ENCODE assay signal across 18 cellular contexts in genomic region chrX:107978080-107978479, GRCh38. TPM values are rescaled to one million over a fixed set of nuclear protein-coding genes. Genes with fewer than 3 reads are reported as not detected.
A peak's percentile ranks its signal among the peaks of the same experiment; 100 is the strongest.
DNase-seq lines count a peak whose midpoint lies in the region; ATAC-seq and TF ChIP-seq lines count a peak whose summit lies in the region.
"Had no signal": no experiment of that assay in that cellular context is flagged by ENCODE, and none has a peak within 500 bp of the region (broad histone marks: within the 10 kb centered on the region; RNA-seq: fewer than 3 reads in every experiment).

No MANE protein-coding gene starts in this region.

- intact Hi-C loops in MCF 10A (cut with micrococcal nuclease) = loop anchor here (1.0 to 10.0 kb wide), 2 partner anchors 94 to 303 kb away; no protein-coding TSS in a partner anchor
- intact Hi-C loops in mammary epithelial cell (cut with micrococcal nuclease) = loop anchor here (1.0 kb wide), 1 partner anchor 94 kb away; no protein-coding TSS in a partner anchor

- H3K4me1 ChIP-seq in mammary epithelial cell (ENCODE audit: insufficient read depth, low read length) = no peaks in the 10 kb centered on the region
- no peaks in the 10 kb centered on the region for H3K4me1 ChIP-seq in osteoblast (ENCODE audit: insufficient read depth, low read length)
- H3K4me1 ChIP-seq: A549; BE2C; BLaER1 treated with 17β-estradiol and CSF1 and Interleukin-3, amounts not matched to agents 10 nM and 100 nM had no signal

- H4K20me1 ChIP-seq in mammary epithelial cell (ENCODE audit: insufficient read depth, low read length) = no peaks in the 10 kb centered on the region
- no peaks in the 10 kb centered on the region for H4K20me1 ChIP-seq in osteoblast (ENCODE audit: insufficient read depth, low read length)
- H4K20me1 ChIP-seq: BLaER1 treated with 17β-estradiol and CSF1 and Interleukin-3, amounts not matched to agents 10 nM and 100 nM had no signal

- CTCF ChIA-PET in MCF 10A (lab: Yijun Ruan, JAX) = interaction anchor here (0.6 to 1.7 kb wide), 7 partner anchors 9 to 1028 kb away, joined by 3 to 10 read pairs (median 3); no protein-coding TSS in a partner anchor
- CTCF ChIA-PET in mammary epithelial cell (lab: Charles Lee; ENCODE audit: low non-redundant PET) = no interaction called here
- CTCF ChIA-PET in WTC11 (lab: Charles Lee) = interaction anchor here (0.6 to 1.4 kb wide), 6 partner anchors 8 to 202 kb away, joined by 3 to 9 read pairs (median 4); partner anchors contain the start of gene TSC22D3

- ATAC-seq in WTC11 (peak; percentile 54), HG03571 (IDR thresholded peaks at IDR 0.05; ENCODE audit: unreplicated experiment) (no peak)

- DNase-seq in MCF 10A (ENCODE audit: unreplicated experiment) = no peak
- DNase-seq in mammary epithelial cell = no peak
- no peak for DNase-seq in WTC11 (ENCODE audit: low spot score)
- peak; percentile 10 for DNase-seq in iPS-NIHi11 (ENCODE audit: low spot score)
- DNase-seq in osteoblast (ENCODE audit: insufficient read length, low spot score, missing footprints) = no peak
- no peak for DNase-seq in T1000 (lab: John Stamatoyannopoulos, UW)
- DNase-seq: 8988T; BE2C; CD4-positive, alpha-beta T cell; CD8-positive, alpha-beta memory T cell; DND-41; GOT3 had no signal

- dilution Hi-C loops in mammary epithelial cell (cut with HindIII; ENCODE audit: low sequenced_read_pairs) = no loop called here

- no peaks in the 10 kb centered on the region for H3K36me3 ChIP-seq in mammary epithelial cell (ENCODE audit: insufficient read depth, low read length)
- no peaks in the 10 kb centered on the region for H3K36me3 ChIP-seq in osteoblast (ENCODE audit: insufficient read depth, low read length)
- H3K36me3 ChIP-seq: BE2C; BLaER1 treated with 17β-estradiol and CSF1 and Interleukin-3, amounts not matched to agents 10 nM and 100 nM; HAP-1 had no signal

- no peak overlapping the region for H3K27ac ChIP-seq in mammary epithelial cell (ENCODE audit: insufficient read depth, low read depth, low read length)
- H3K27ac ChIP-seq in osteoblast (ENCODE audit: low read depth, low read length) = no peak overlapping the region
- H3K27ac ChIP-seq: A549; BLaER1 treated with 17β-estradiol and CSF1 and Interleukin-3, amounts not matched to agents 10 nM and 100 nM had no signal

- H3K4me3 Mint-ChIP-seq in MCF 10A (ENCODE audit: unreplicated experiment) (no peak overlapping the region), WTC11 (no peak overlapping the region; the same call in 1 of the 2 replicates)
- H3K4me3 Mint-ChIP-seq: CD14-positive monocyte; CD4-positive, alpha-beta T cell; CD8-positive, alpha-beta memory T cell; HFFc6 had no signal

- H3K4me1 Mint-ChIP-seq in MCF 10A (ENCODE audit: insufficient read depth, unreplicated experiment) = no peaks in the 10 kb centered on the region
- peaks cover 42% of the 10 kb centered on the region for H3K4me1 Mint-ChIP-seq in WTC11

- H3K36me3 Mint-ChIP-seq in MCF 10A (ENCODE audit: insufficient read depth, unreplicated experiment) (no peaks in the 10 kb centered on the region), WTC11 (peaks cover 18% of the 10 kb centered on the region)
- H3K36me3 Mint-ChIP-seq: CD14-positive monocyte; CD8-positive, alpha-beta memory T cell had no signal

- H3K27ac Mint-ChIP-seq in MCF 10A (ENCODE audit: low read depth, unreplicated experiment) = peak overlapping the region; percentile 11
- peak overlapping the region; percentile 94; the same call in 1 of the 2 replicates for H3K27ac Mint-ChIP-seq in WTC11
- H3K27ac Mint-ChIP-seq: CD14-positive monocyte; CD4-positive, alpha-beta T cell; HFFc6 had no signal

- POLR2A ChIA-PET in MCF 10A (lab: Yijun Ruan, JAX) (no interaction called here), WTC11 (lab: Charles Lee) (no interaction called here)

- H2AFZ ChIP-seq in mammary epithelial cell (ENCODE audit: low read depth, low read length) (no peak overlapping the region), osteoblast (ENCODE audit: low read length) (no peak overlapping the region)

- BruUV-seq in MCF 10A (replicated peaks; lab: Mats Ljungman, UMichigan) = no TSS peak
- BruUV-seq in mammary epithelial cell (replicated peaks; lab: Mats Ljungman, UMichigan) = no TSS peak

- no peaks in the 10 kb centered on the region for H3K27me3 ChIP-seq in mammary epithelial cell (ENCODE audit: insufficient read depth, low read length)
- H3K27me3 ChIP-seq in osteoblast (ENCODE audit: insufficient read depth, low read length) = peaks cover 14% of the 10 kb centered on the region
- H3K27me3 ChIP-seq: BE2C had no signal

- in situ Hi-C loops in mammary epithelial cell (cut with MboI; ENCODE audit: low sequenced_read_pairs in 2 of 2) = no loop called here

- no peaks in the 10 kb centered on the region for H3K9me3 ChIP-seq in mammary epithelial cell (replicated peaks; ENCODE audit: insufficient read depth, low read length)
- H3K9me3 ChIP-seq in osteoblast (ENCODE audit: low read depth, low read length) = no peaks in the 10 kb centered on the region
- H3K9me3 ChIP-seq: A549; BE2C; BLaER1 treated with 17β-estradiol and CSF1 and Interleukin-3, amounts not matched to agents 10 nM and 100 nM; HAP-1 had no signal

- H3K79me2 ChIP-seq in mammary epithelial cell (ENCODE audit: insufficient read depth, low read length) (no peaks in the 10 kb centered on the region), osteoblast (ENCODE audit: insufficient read depth, low read length) (no peaks in the 10 kb centered on the region)

- TF ChIP-seq CTCF in MCF 10A (IDR thresholded peaks at IDR 0.05; ENCODE audit: unreplicated experiment) (no peak), mammary epithelial cell (conservative IDR thresholded peaks at IDR 0.05 in 1 of 2, IDR thresholded peaks at IDR 0.05 in 1 of 2; ENCODE audit: extremely low read depth in 1 of 2, insufficient read depth in 1 of 2, low read depth in 1 of 2, low read length in 2 of 2) (no peak), WTC11 (IDR thresholded peaks at IDR 0.05) (no peak), osteoblast (IDR thresholded peaks at IDR 0.05; ENCODE audit: extremely low read depth, low read depth, low read length) (no peak)

- H3K4me3 ChIP-seq in mammary epithelial cell (replicated peaks in 1 of 3; ENCODE audit: insufficient read depth in 1 of 3, low read depth in 2 of 3, low read length in 3 of 3) (no peak overlapping the region), osteoblast (ENCODE audit: insufficient read depth, low read length) (no peak overlapping the region)
- H3K4me3 ChIP-seq: A549; BLaER1 treated with 17β-estradiol and CSF1 and Interleukin-3, amounts not matched to agents 10 nM and 100 nM; HAP-1 had no signal

- 79% methylated on average over 3 of the region's 4 CpGs for WGBS in mammary epithelial cell (ENCODE audit: low coverage, missing lambda C conversion rate)

- H3K4me2 ChIP-seq in mammary epithelial cell (ENCODE audit: insufficient read depth, low read depth, low read length) (no peak overlapping the region), osteoblast (ENCODE audit: insufficient read depth, low read length) (no peak overlapping the region)
- H3K4me2 ChIP-seq: A549; BLaER1 treated with 17β-estradiol and CSF1 and Interleukin-3, amounts not matched to agents 10 nM and 100 nM had no signal

- no peak overlapping the region for H3K9ac ChIP-seq in mammary epithelial cell (ENCODE audit: insufficient read depth, low read length)
- H3K9ac ChIP-seq: BLaER1 treated with 17β-estradiol and CSF1 and Interleukin-3, amounts not matched to agents 10 nM and 100 nM had no signal

- H3K27me3 Mint-ChIP-seq in MCF 10A (ENCODE audit: insufficient read depth, unreplicated experiment) (peaks cover 74% of the 10 kb centered on the region), WTC11 (ENCODE audit: low read depth) (no peaks in the 10 kb centered on the region; the same call in 1 of the 2 replicates)
- H3K27me3 Mint-ChIP-seq: CD4-positive, alpha-beta T cell had no signal

- H3K9me3 Mint-ChIP-seq in MCF 10A (ENCODE audit: unreplicated experiment) = no peaks in the 10 kb centered on the region
- no peaks in the 10 kb centered on the region for H3K9me3 Mint-ChIP-seq in WTC11
- H3K9me3 Mint-ChIP-seq: CD4-positive, alpha-beta T cell; HFFc6 had no signal

TF ChIP-seq in WTC11, 78 proteins besides CTCF, POLR2A, EP300 and RAD21 (continues in another document):
- no peak for TF ChIP-seq EMX1 (CRISPR knock-in tag; IDR thresholded peaks at IDR 0.05)
- no peak for TF ChIP-seq ATF3 (CRISPR knock-in tag; conservative IDR thresholded peaks at IDR 0.05)
- no peak for TF ChIP-seq NR3C1 (CRISPR knock-in tag; conservative IDR thresholded peaks at IDR 0.05; ENCODE audit: low read depth)
- TF ChIP-seq ATF6 (CRISPR knock-in tag; IDR thresholded peaks at IDR 0.05) = no peak
- TF ChIP-seq GRHL2 (CRISPR knock-in tag; IDR thresholded peaks at IDR 0.05; ENCODE audit: insufficient replicate concordance, severe bottlenecking) = no peak

RNA-seq across cellular contexts. Expression of gene TEX13B, which starts 4.1 kb away (rescaled TPM):
- not detected in 2 replicates for total RNA-seq in MCF 10A (2022)
- not detected for total RNA-seq in mammary epithelial cell
- not detected for polyA plus RNA-seq in mammary epithelial cell
- polyA minus RNA-seq in mammary epithelial cell = not detected
- total RNA-seq in WTC11 (2021) = 3.4 to 3.9 TPM (median 3.4 TPM) in 3 replicates
- not detected in 2 replicates for total RNA-seq in osteoblast
- total RNA-seq: CD4-positive, alpha-beta T cell; CD8-positive, alpha-beta memory T cell; HFFc6 had no signal
- polyA plus RNA-seq: A549; CD14-positive monocyte; CD8-positive, alpha-beta memory T cell had no signal
